ENCODE assay signal across 27 cellular contexts in the genomic region with DNA sequence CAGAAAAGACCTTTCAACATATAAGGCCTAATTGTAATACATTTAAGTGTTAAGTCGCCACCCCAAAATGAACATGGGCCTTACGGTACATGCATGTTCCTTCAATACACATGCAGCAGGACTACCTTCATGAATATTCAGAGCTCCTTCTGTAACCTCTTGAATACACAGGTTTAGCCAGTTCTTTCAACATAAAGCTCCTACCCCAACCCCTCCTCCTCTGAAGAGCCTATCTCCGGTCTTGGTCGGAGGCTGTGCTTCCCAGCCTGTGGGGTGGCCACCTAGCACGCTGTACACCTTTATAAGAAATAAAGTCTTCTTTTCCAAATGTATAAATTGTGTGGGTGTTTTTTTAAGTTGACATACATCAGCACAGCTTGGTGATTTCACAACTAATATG. TPM values are rescaled to one million over a fixed set of nuclear protein-coding genes. Genes with fewer than 3 reads are reported as not detected.
DNase-seq lines count a peak whose midpoint lies in the region; ATAC-seq, FAIRE-seq and TF ChIP-seq lines count a peak whose summit lies in the region.
"Had no signal": no experiment of that assay in that cellular context is flagged by ENCODE, and none has a peak within 500 bp of the region (broad histone marks: within the 10 kb centered on the region; RNA-seq: fewer than 3 reads in every experiment).

No MANE protein-coding gene starts in this region.

- H3K4me1 Mint-ChIP-seq in GM23338 = peaks cover 8% of the 10 kb centered on the region; the same call in 2 of the 3 replicates
- H3K4me1 Mint-ChIP-seq in neural progenitor cell = no peaks in the 10 kb centered on the region
- no peaks in the 10 kb centered on the region for H3K4me1 Mint-ChIP-seq in Caco-2 (ENCODE audit: low read depth, unreplicated experiment)
- H3K4me1 Mint-ChIP-seq: CD14-positive monocyte; CD8-positive, alpha-beta memory T cell had no signal

- no peak overlapping the region for H3K9ac ChIP-seq in H1 (replicated peaks in 1 of 4; ENCODE audit: extremely low read depth in 1 of 4, low read depth in 3 of 4, low read length in 3 of 4)
- no peak overlapping the region for H3K9ac ChIP-seq in neural progenitor cell
- H3K9ac ChIP-seq: BLaER1 treated with 17β-estradiol and CSF1 and Interleukin-3, amounts not matched to agents 10 nM and 100 nM had no signal

- no TSS peak for BruUV-seq in Caco-2 (replicated peaks; lab: Mats Ljungman, UMichigan)

- no peak overlapping the region for H2BK5ac ChIP-seq in H1 (ENCODE audit: low read depth, low read length)

- peaks cover 4% of the 10 kb centered on the region for H3K27me3 Mint-ChIP-seq in GM23338 (ENCODE audit: insufficient read depth, low read depth, poor library complexity)
- peaks cover 4% of the 10 kb centered on the region for H3K27me3 Mint-ChIP-seq in neural progenitor cell (ENCODE audit: insufficient read depth, low read depth)
- no peaks in the 10 kb centered on the region for H3K27me3 Mint-ChIP-seq in Caco-2 (ENCODE audit: insufficient read depth, unreplicated experiment)

- H3K23ac ChIP-seq in H1 (ENCODE audit: insufficient read length) = no peak overlapping the region

- WGBS in H1 (ENCODE audit: extremely low coverage in 1 of 2, insufficient coverage in 1 of 2, insufficient read length in 1 of 2, insufficient replicate concordance in 2 of 2, low coverage in 1 of 2, low lambda C conversion rate in 2 of 2, missing lambda C conversion rate in 1 of 2), 2 experiments = 99% methylated on average over 5 of the region's 5 CpGs; no CpG with 5 or more reads in 1 of the 2 experiments

- H2AFZ ChIP-seq in GM23338 = peak overlapping the region; percentile 88; the same call in 1 of the 2 replicates
- peak overlapping the region; percentile 52; the same call in 1 of the 2 replicates for H2AFZ ChIP-seq in H1 (ENCODE audit: low read length)
- peak overlapping the region; percentile 26 for H2AFZ ChIP-seq in neural progenitor cell (replicated peaks)

- H3K36me3 ChIP-seq in GM23338 (ENCODE audit: insufficient read depth) (no peaks in the 10 kb centered on the region), H1 (ENCODE audit: control insufficient read depth in 2 of 4, insufficient read depth in 4 of 4, low read length in 3 of 4) (no peaks in the 10 kb centered on the region), neural progenitor cell (no peaks in the 10 kb centered on the region), upper lobe of right lung (no peaks in the 10 kb centered on the region), Caco-2 (ENCODE audit: control insufficient read depth, insufficient read depth, low read length) (no peaks in the 10 kb centered on the region)
- H3K36me3 ChIP-seq: BE2C; BLaER1 treated with 17β-estradiol and CSF1 and Interleukin-3, amounts not matched to agents 10 nM and 100 nM had no signal

- no peak overlapping the region for H3K56ac ChIP-seq in H1 (replicated peaks; ENCODE audit: insufficient read length, low read depth, low read length)

- H2AK5ac ChIP-seq in H1 (ENCODE audit: low read depth, low read length) = no peak overlapping the region

- no peak overlapping the region for H4K8ac ChIP-seq in H1 (ENCODE audit: extremely low read depth, insufficient read depth, low read length)

- no peak overlapping the region for H2BK15ac ChIP-seq in H1 (ENCODE audit: low read length)

- 0 out of 2 replicates have a peak overlapping the region, but pooled peaks have one; percentile 12 for H3K4me2 ChIP-seq in GM23338
- H3K4me2 ChIP-seq in H1 (ENCODE audit: insufficient read depth in 1 of 2, low read depth in 2 of 2, low read length in 2 of 2) = no peak overlapping the region
- no peak overlapping the region for H3K4me2 ChIP-seq in neural progenitor cell
- H3K4me2 ChIP-seq: A549; BLaER1 treated with 17β-estradiol and CSF1 and Interleukin-3, amounts not matched to agents 10 nM and 100 nM had no signal

- no peaks in the 10 kb centered on the region for H3K23me2 ChIP-seq in H1 (ENCODE audit: low read depth, low read length)

- POLR2A ChIA-PET in H1 (lab: Charles Lee; ENCODE audit: partially characterized antibody) (interaction anchor here (1.0 kb wide), 1 partner anchor 13 kb away, joined by 3 read pairs; no protein-coding TSS in a partner anchor), Caco-2 (lab: Charles Lee) (no interaction called here)

- H3K27ac Mint-ChIP-seq in GM23338 (no peak overlapping the region), neural progenitor cell (no peak overlapping the region), Caco-2 (ENCODE audit: unreplicated experiment) (no peak overlapping the region)
- H3K27ac Mint-ChIP-seq: CD14-positive monocyte; CD4-positive, alpha-beta T cell; CD8-positive, alpha-beta memory T cell had no signal

- H4K20me1 ChIP-seq in GM23338 (replicated peaks; ENCODE audit: insufficient read depth) = no peaks in the 10 kb centered on the region
- H4K20me1 ChIP-seq in H1 (replicated peaks in 1 of 2; ENCODE audit: control insufficient read depth in 1 of 2, insufficient read depth in 2 of 2, low read length in 2 of 2) = no peaks in the 10 kb centered on the region
- no peaks in the 10 kb centered on the region for H4K20me1 ChIP-seq in neural progenitor cell (ENCODE audit: low read depth)
- H4K20me1 ChIP-seq: BLaER1 treated with 17β-estradiol and CSF1 and Interleukin-3, amounts not matched to agents 10 nM and 100 nM had no signal

- no peaks in the 10 kb centered on the region for H3K27me3 ChIP-seq in GM23338 (ENCODE audit: insufficient read depth)
- no peaks in the 10 kb centered on the region for H3K27me3 ChIP-seq in H1 (replicated peaks in 1 of 4; ENCODE audit: control insufficient read depth in 3 of 4, extremely low read depth in 1 of 4, insufficient read depth in 3 of 4, low read length in 3 of 4)
- H3K27me3 ChIP-seq in neural progenitor cell = no peaks in the 10 kb centered on the region
- H3K27me3 ChIP-seq in upper lobe of right lung = no peaks in the 10 kb centered on the region
- H3K27me3 ChIP-seq in Caco-2 (replicated peaks; ENCODE audit: control insufficient read depth, insufficient read depth, low read length) = no peaks in the 10 kb centered on the region
- H3K27me3 ChIP-seq: BE2C; BLaER1 treated with 17β-estradiol and CSF1 and Interleukin-3, amounts not matched to agents 10 nM and 100 nM had no signal

- no peaks in the 10 kb centered on the region for H3F3A ChIP-seq in GM23338 (replicated peaks; ENCODE audit: low read depth)
- H3F3A ChIP-seq in neural progenitor cell (ENCODE audit: low read depth) = no peaks in the 10 kb centered on the region

- H3K14ac ChIP-seq in H1 (ENCODE audit: insufficient read length) = no peak overlapping the region

- no peak overlapping the region for H3K4me3 ChIP-seq in GM23338
- no peak overlapping the region for H3K4me3 ChIP-seq in H1 (ENCODE audit: extremely low read depth in 1 of 4, insufficient read depth in 2 of 4, low read depth in 3 of 4, low read length in 4 of 4)
- H3K4me3 ChIP-seq in neural progenitor cell = no peak overlapping the region
- no peak overlapping the region for H3K4me3 ChIP-seq in upper lobe of right lung
- no peak overlapping the region for H3K4me3 ChIP-seq in Caco-2 (ENCODE audit: low read depth, low read length)
- H3K4me3 ChIP-seq: A549; BLaER1 treated with 17β-estradiol and CSF1 and Interleukin-3, amounts not matched to agents 10 nM and 100 nM had no signal

- H2BK20ac ChIP-seq in H1 (ENCODE audit: low read length) = no peak overlapping the region

- no peak for TF ChIP-seq POLR2A in H1 (IDR thresholded peaks at IDR 0.05; ENCODE audit: control extremely low read depth in 1 of 2, low read depth in 2 of 2, low read length in 2 of 2)

- no peak for TF ChIP-seq EP300 in H1 (IDR thresholded peaks at IDR 0.05; ENCODE audit: borderline replicate concordance in 1 of 2, low read depth in 2 of 2, low read length in 2 of 2)

- TF ChIP-seq CTCF in GM23338 (conservative IDR thresholded peaks at IDR 0.05; ENCODE audit: low read depth in 2 of 2) = no peak
- no peak for TF ChIP-seq CTCF in H1 (IDR thresholded peaks at IDR 0.05; ENCODE audit: control extremely low read depth in 1 of 3, insufficient read depth in 1 of 3, low read depth in 1 of 3, low read length in 3 of 3)
- TF ChIP-seq CTCF in neural progenitor cell (IDR thresholded peaks at IDR 0.05) = no peak
- TF ChIP-seq CTCF in upper lobe of right lung (IDR thresholded peaks at IDR 0.05) = no peak
- TF ChIP-seq CTCF in Caco-2 (IDR thresholded peaks at IDR 0.05; ENCODE audit: insufficient read depth in 1 of 2, low read depth in 1 of 2, low read length in 1 of 2, severe bottlenecking in 1 of 2, unreplicated experiment in 1 of 2) = no peak

- TF ChIP-seq RAD21 in H1 (IDR thresholded peaks at IDR 0.05 in 1 of 2, conservative IDR thresholded peaks at IDR 0.05 in 1 of 2; ENCODE audit: low read depth in 2 of 2, low read length in 2 of 2) = no peak

- H3K9me2 ChIP-seq in GM23338 (ENCODE audit: insufficient read depth) = no peaks in the 10 kb centered on the region

- H3K4me1 ChIP-seq in GM23338 (ENCODE audit: insufficient read depth) (peaks cover 17% of the 10 kb centered on the region), H1 (replicated peaks in 1 of 4; ENCODE audit: control insufficient read depth in 3 of 4, insufficient read depth in 4 of 4, low read length in 3 of 4) (0 out of 7 replicates have a peak, but pooled peaks cover 0 to 2% (median 0%) of the 10 kb centered on the region in 4 experiments), neural progenitor cell (no peaks in the 10 kb centered on the region), upper lobe of right lung (no peaks in the 10 kb centered on the region), Caco-2 (no peaks in the 10 kb centered on the region)
- H3K4me1 ChIP-seq: A549; BE2C; BLaER1 treated with 17β-estradiol and CSF1 and Interleukin-3, amounts not matched to agents 10 nM and 100 nM had no signal

- no peaks in the 10 kb centered on the region for H3K79me1 ChIP-seq in H1 (ENCODE audit: low read depth, low read length)

- H4K5ac ChIP-seq in H1 (ENCODE audit: insufficient read length, low read depth, low read length) = no peak overlapping the region

- intact Hi-C loops in upper lobe of right lung (cut with DNase I) (no loop called here), Caco-2 (cut with micrococcal nuclease; ENCODE audit: unreplicated experiment) (no loop called here)

- no peaks in the 10 kb centered on the region for H3K9me3 ChIP-seq in H1 (ENCODE audit: insufficient read depth in 2 of 2, low read depth in 1 of 2, low read length in 1 of 2)
- no peaks in the 10 kb centered on the region for H3K9me3 ChIP-seq in neural progenitor cell (ENCODE audit: low read depth)
- no peaks in the 10 kb centered on the region for H3K9me3 ChIP-seq in upper lobe of right lung
- no peaks in the 10 kb centered on the region for H3K9me3 ChIP-seq in Caco-2
- H3K9me3 ChIP-seq: A549; BE2C; BLaER1 treated with 17β-estradiol and CSF1 and Interleukin-3, amounts not matched to agents 10 nM and 100 nM had no signal

- no peak overlapping the region for H3K18ac ChIP-seq in H1 (ENCODE audit: extremely low read depth, low read length)

- H3K4me3 Mint-ChIP-seq in GM23338 (no peak overlapping the region), neural progenitor cell (no peak overlapping the region), Caco-2 (ENCODE audit: unreplicated experiment) (no peak overlapping the region)
- H3K4me3 Mint-ChIP-seq: CD14-positive monocyte; CD4-positive, alpha-beta T cell; CD8-positive, alpha-beta memory T cell; H9 had no signal

- CTCF ChIA-PET in H1 (lab: Charles Lee; ENCODE audit: partially characterized antibody) (interaction anchor here (0.9 to 2.0 kb wide), 3 partner anchors 11 to 324 kb away, joined by 3 to 9 read pairs (median 3); no protein-coding TSS in a partner anchor), Caco-2 (lab: Charles Lee) (no interaction called here)

- peak; percentile 61 for ATAC-seq in GM23338
- ATAC-seq in upper lobe of right lung = peak; percentile 74
- ATAC-seq in HG03280 (IDR thresholded peaks at IDR 0.05; ENCODE audit: unreplicated experiment) = no peak
- ATAC-seq: A549, HCT116 had no signal

- H2BK120ac ChIP-seq in H1 (replicated peaks; ENCODE audit: low read depth, low read length) = no peak overlapping the region

- no peak overlapping the region for H3K4ac ChIP-seq in H1 (replicated peaks; ENCODE audit: insufficient read length, low read depth, low read length)

- DNase-seq in GM23338 (ENCODE audit: low spot score) = peak; percentile 15
- DNase-seq in H1 (ENCODE audit: low read depth in 1 of 2, low spot score in 2 of 2) = no peak
- no peak for DNase-seq in neural progenitor cell (ENCODE audit: low spot score)
- no peak for DNase-seq in upper lobe of right lung
- no peak for DNase-seq in Caco-2
- no peak for DNase-seq in pons (ENCODE audit: low spot score)
- DNase-seq: 8988T; ACHN; AML-193; BE2C; Calu3; CD4-positive, alpha-beta T cell; CD8-positive, alpha-beta memory T cell; DMS53; DMS79 treated with DMSO at 0.1 percent for 48 hours; GF-D8; H9 had no signal

- H3K9me3 Mint-ChIP-seq in GM23338 (no peaks in the 10 kb centered on the region), neural progenitor cell (no peaks in the 10 kb centered on the region), Caco-2 (ENCODE audit: unreplicated experiment) (no peaks in the 10 kb centered on the region)
- H3K9me3 Mint-ChIP-seq: CD4-positive, alpha-beta T cell; H9 had no signal

- no peak overlapping the region for H2BK12ac ChIP-seq in H1 (ENCODE audit: low read depth, low read length)

- no peaks in the 10 kb centered on the region for H3K79me2 ChIP-seq in GM23338 (replicated peaks; ENCODE audit: insufficient read depth)
- no peaks in the 10 kb centered on the region for H3K79me2 ChIP-seq in H1 (ENCODE audit: control insufficient read depth in 1 of 2, insufficient read depth in 2 of 2, low read length in 2 of 2)
- no peaks in the 10 kb centered on the region for H3K79me2 ChIP-seq in neural progenitor cell (ENCODE audit: low read depth)

- no peaks in the 10 kb centered on the region for H3K36me3 Mint-ChIP-seq in GM23338 (ENCODE audit: low read depth)
- no peaks in the 10 kb centered on the region for H3K36me3 Mint-ChIP-seq in neural progenitor cell
- H3K36me3 Mint-ChIP-seq in Caco-2 (ENCODE audit: insufficient read depth, unreplicated experiment) = no peaks in the 10 kb centered on the region
- H3K36me3 Mint-ChIP-seq: CD14-positive monocyte; CD8-positive, alpha-beta memory T cell had no signal

- H4K91ac ChIP-seq in H1 (replicated peaks; ENCODE audit: insufficient read length, low read length) = no peak overlapping the region

- no peak for FAIRE-seq in H1 (lab: Jason Lieb, UNC)
- FAIRE-seq: A549, GM12891, GM18507 had no signal

- H3K27ac ChIP-seq in GM23338 (ENCODE audit: low read depth) (no peak overlapping the region), H1 (ENCODE audit: low read depth, low read length) (no peak overlapping the region), neural progenitor cell (no peak overlapping the region), upper lobe of right lung (no peak overlapping the region)
- H3K27ac ChIP-seq: A549; BLaER1 treated with 17β-estradiol and CSF1 and Interleukin-3, amounts not matched to agents 10 nM and 100 nM had no signal

RNA-seq across cellular contexts. Expression of gene NPY5R, which starts 28.3 kb away (rescaled TPM):
- total RNA-seq in GM23338 (2014; rRNA removed; shearing (Covaris generic)) = 2.4 and 3.4 TPM in 2 replicates
- polyA plus RNA-seq in GM23338 (2016; fragmentation: Nextera tagmentation; extraction: Ambion mirVana) (1.2 and 1.8 TPM in 2 replicates), H1 (2011; rRNA removed) (0.85 and 1.9 TPM in 2 replicates)
- total RNA-seq in H1 (2021; fragmentation: NEBNext Ultra II Directional; extraction: Animal tissue kit (Norgen Biotek cat#: 25700)) = 1.5 and 2.0 TPM in 2 replicates
- polyA plus RNA-seq in H1 (2011; cell fraction: cytosol; rRNA removed) = 1.3 TPM
- polyA plus RNA-seq in H1 (2011; cell fraction: nucleus; rRNA removed) = 0.17 TPM
- polyA plus RNA-seq in H1 (2012, experiment 1 of 2) = 0.42 to 1.4 TPM (median 0.85 TPM) in 4 replicates
- polyA plus RNA-seq in H1 (2012, experiment 2 of 2) = 0.20 TPM
- 2.1 TPM for polyA plus RNA-seq in H1 (2013, experiment 1 of 2)
- polyA plus RNA-seq in H1 (2013, experiment 2 of 2) = 2.3 TPM
- polyA minus RNA-seq in H1 (2011; rRNA and poly(A)+ RNA removed) = 1.4 and 1.8 TPM in 2 replicates
- 1.3 TPM for polyA minus RNA-seq in H1 (2011; cell fraction: cytosol; rRNA and poly(A)+ RNA removed)
- 1.4 TPM for polyA minus RNA-seq in H1 (2011; cell fraction: nucleus; rRNA and poly(A)+ RNA removed)
- total RNA-seq in neural progenitor cell (ENCODE audit: low replicate concordance) (1.1 and 1.3 TPM in 2 replicates), upper lobe of right lung (0.38 TPM), Caco-2 (2022) (not detected in 2 replicates)
- total RNA-seq: CD4-positive, alpha-beta T cell; CD8-positive, alpha-beta memory T cell; Daoy; G401; H4 had no signal
- polyA plus RNA-seq: CD14-positive monocyte; CD8-positive, alpha-beta memory T cell had no signal

RNA-seq across cellular contexts. Expression of gene NPY1R, which starts 39.6 kb away (rescaled TPM):
- 7.4 and 10.9 TPM in 2 replicates for total RNA-seq in GM23338 (2014; rRNA removed; shearing (Covaris generic))
- polyA plus RNA-seq in GM23338 (2016; fragmentation: Nextera tagmentation; extraction: Ambion mirVana) (3.1 and 3.8 TPM in 2 replicates), H1 (2011; rRNA removed) (2.7 and 5.9 TPM in 2 replicates)
- total RNA-seq in H1 (2021; fragmentation: NEBNext Ultra II Directional; extraction: Animal tissue kit (Norgen Biotek cat#: 25700)) = 6.3 and 7.2 TPM in 2 replicates
- polyA plus RNA-seq in H1 (2011; cell fraction: cytosol; rRNA removed) = 2.7 TPM
- polyA plus RNA-seq in H1 (2011; cell fraction: nucleus; rRNA removed) = 2.7 TPM
- polyA plus RNA-seq in H1 (2012, experiment 1 of 2) = 3.3 to 9.4 TPM (median 5.2 TPM) in 4 replicates
- 0.59 TPM for polyA plus RNA-seq in H1 (2012, experiment 2 of 2)
- polyA plus RNA-seq in H1 (2013, experiment 1 of 2) = 14.9 TPM
- 15.5 TPM for polyA plus RNA-seq in H1 (2013, experiment 2 of 2)
- 3.4 and 5.1 TPM in 2 replicates for polyA minus RNA-seq in H1 (2011; rRNA and poly(A)+ RNA removed)
- 1.2 TPM for polyA minus RNA-seq in H1 (2011; cell fraction: cytosol; rRNA and poly(A)+ RNA removed)
- polyA minus RNA-seq in H1 (2011; cell fraction: nucleus; rRNA and poly(A)+ RNA removed) = 4.0 TPM
- total RNA-seq in neural progenitor cell (ENCODE audit: low replicate concordance) (4.6 and 7.9 TPM in 2 replicates), upper lobe of right lung (4.6 TPM), Caco-2 (2022) (1.5 and 3.3 TPM in 2 replicates)
- total RNA-seq: CD4-positive, alpha-beta T cell; CD8-positive, alpha-beta memory T cell; G401 had no signal
- polyA plus RNA-seq: CD14-positive monocyte; CD8-positive, alpha-beta memory T cell had no signal

Comparison
In these comparisons a context has a peak if more than half of its experiments do, and no peak if none do; other contexts are left out.
1. H2AFZ ChIP-seq: peak in every context shown above with its lines; median percentile 88 in GM23338; 52 in H1; 26 in neural progenitor cell.